In the genomic region with DNA sequence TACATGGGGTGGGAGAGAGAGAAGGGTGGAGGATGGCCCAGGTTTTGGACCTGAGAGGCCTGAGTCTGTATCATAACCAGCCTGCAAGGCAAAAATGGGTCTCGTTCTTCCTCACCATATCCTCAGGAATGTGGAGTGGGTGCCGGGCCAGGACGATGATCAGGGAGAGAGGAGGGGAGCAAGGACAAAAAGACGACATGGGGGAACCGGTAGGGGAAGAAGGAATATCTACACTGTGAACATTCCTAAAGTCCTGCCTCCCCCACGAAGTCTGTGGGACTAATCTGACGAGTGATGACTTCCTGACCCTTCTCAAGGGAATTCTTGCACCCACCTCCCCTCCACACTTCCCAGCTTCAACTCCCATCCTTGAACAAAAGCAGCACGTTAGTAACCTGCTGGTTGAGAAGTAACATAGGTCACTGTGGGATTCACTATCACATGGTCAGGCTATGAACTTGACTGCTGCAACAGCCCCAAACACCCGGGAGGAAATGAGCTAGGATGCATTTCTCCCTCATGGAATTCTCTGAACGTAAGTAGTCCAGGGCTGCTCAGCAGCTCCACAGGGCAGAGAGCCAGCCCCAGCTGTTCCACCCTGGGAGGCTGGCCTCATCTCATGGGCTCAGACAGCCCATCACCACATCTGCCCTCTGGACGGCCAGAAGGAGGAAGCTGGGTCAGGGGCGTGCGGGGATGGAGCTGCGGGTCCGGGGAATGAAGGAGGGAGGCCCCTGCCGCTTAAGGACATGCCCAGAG, we compare ENCODE assay signal across 16 cellular contexts. TPM values are rescaled to one million over a fixed set of nuclear protein-coding genes. Genes with fewer than 3 reads are reported as not detected.
DNase-seq lines count a peak whose midpoint lies in the region; ATAC-seq and TF ChIP-seq lines count a peak whose summit lies in the region.
"Had no signal": no experiment of that assay in that cellular context is flagged by ENCODE, and none has a peak within 500 bp of the region (broad histone marks: within the 10 kb centered on the region; RNA-seq: fewer than 3 reads in every experiment).

No MANE protein-coding gene starts in this region.

- DNase-seq in Right ventricle myocardium inferior (ENCODE audit: missing footprints) (no peak), cardiac septum (ENCODE audit: low spot score) (no peak), fibroblast of lung (ENCODE audit: low read depth in 2 of 2) (peak; percentile 72 to 87), lung (ENCODE audit: low spot score) (no peak), upper lobe of right lung (peak; percentile 60), transverse colon (no peak)
- no peak for DNase-seq in stimulated activated naive CD4-positive, alpha-beta T cell treated with Interleukin-2 at 50 U/mL for 16 hours (lab: John Stamatoyannopoulos, UW)
- DNase-seq: activated naive CD4-positive, alpha-beta T cell treated with anti-CD3 and anti-CD28 coated beads, Interleukin-2, amount 50 U/mL, for 16 hours; DMS153; KG1; NCI-H187 treated with DMSO at 0.1 percent for 48 hours; NCI-H82; SHP77 treated with DMSO at 0.1 percent for 48 hours had no signal

- no peaks in the 10 kb centered on the region for H3K79me2 ChIP-seq in fibroblast of lung (ENCODE audit: control insufficient read depth, insufficient read depth, low read length)

- H3K27me3 ChIP-seq in fibroblast of lung (ENCODE audit: control insufficient read depth, insufficient read depth, low read length) (no peaks in the 10 kb centered on the region), lung (ENCODE audit: control insufficient read depth, insufficient read depth) (no peaks in the 10 kb centered on the region), upper lobe of right lung (no peaks in the 10 kb centered on the region), transverse colon (no peaks in the 10 kb centered on the region)
- H3K27me3 ChIP-seq: tibial nerve had no signal

- H3K4me1 ChIP-seq in fibroblast of lung (ENCODE audit: control insufficient read depth, extremely low read depth, insufficient read depth, low read length) (peaks cover 9% of the 10 kb centered on the region), lung (ENCODE audit: control insufficient read depth in 2 of 2, insufficient read depth in 2 of 2, low read length in 2 of 2) (peaks cover 0 to 7% of the 10 kb centered on the region in 2 donors), upper lobe of right lung (peaks cover 7% of the 10 kb centered on the region), transverse colon (no peaks in the 10 kb centered on the region)

- TF ChIP-seq CTCF in fibroblast of lung (conservative IDR thresholded peaks at IDR 0.05 in 1 of 2, IDR thresholded peaks at IDR 0.05 in 1 of 2; ENCODE audit: low read depth in 1 of 2, low read length in 2 of 2), result no peak
- TF ChIP-seq CTCF in lung (IDR thresholded peaks at IDR 0.05; ENCODE audit: control extremely low read depth, extremely low read depth), result no peak
- TF ChIP-seq CTCF in upper lobe of right lung (IDR thresholded peaks at IDR 0.05), result no peak
- no peak for TF ChIP-seq CTCF in transverse colon (IDR thresholded peaks at IDR 0.05)

- H3K4me3 ChIP-seq in fibroblast of lung (replicated peaks in 1 of 4; ENCODE audit: control extremely low read depth in 1 of 4, insufficient read depth in 1 of 4, low read depth in 3 of 4, low read length in 4 of 4) (no peak overlapping the region), lung (no peak overlapping the region), upper lobe of right lung (no peak overlapping the region), transverse colon (no peak overlapping the region)
- H3K4me3 ChIP-seq: tibial nerve had no signal

- TF ChIP-seq EP300 in transverse colon (IDR thresholded peaks at IDR 0.05; ENCODE audit: low read depth), result no peak

- no peaks in the 10 kb centered on the region for H3K36me3 ChIP-seq in fibroblast of lung (ENCODE audit: control insufficient read depth, insufficient read depth, low read length)
- H3K36me3 ChIP-seq in lung (ENCODE audit: control insufficient read depth in 2 of 2, insufficient read depth in 2 of 2, low read length in 2 of 2), result no peaks in the 10 kb centered on the region
- H3K36me3 ChIP-seq in upper lobe of right lung, result no peaks in the 10 kb centered on the region
- no peaks in the 10 kb centered on the region for H3K36me3 ChIP-seq in transverse colon
- H3K36me3 ChIP-seq: tibial nerve had no signal

- H3K9ac ChIP-seq in fibroblast of lung (ENCODE audit: insufficient read depth, low read length), result no peak overlapping the region

- H3K9me3 ChIP-seq in fibroblast of lung (ENCODE audit: control insufficient read depth, insufficient read depth, low read depth, low read length) (no peaks in the 10 kb centered on the region), lung (ENCODE audit: control insufficient read depth in 2 of 2, insufficient read depth in 1 of 2, low read length in 1 of 2) (no peaks in the 10 kb centered on the region), upper lobe of right lung (no peaks in the 10 kb centered on the region), transverse colon (no peaks in the 10 kb centered on the region)
- H3K9me3 ChIP-seq: tibial nerve had no signal

- TF ChIP-seq POLR2A in transverse colon (IDR thresholded peaks at IDR 0.05), result no peak

- in situ Hi-C loops in transverse colon (cut with MboI; ENCODE audit: low pct_ligation_motif_present in 1 of 4, low pct_unique_long_range_greater_than_20kb in 1 of 4, low sequenced_read_pairs in 3 of 4), result no loop called here

- no peak overlapping the region for H3K4me2 ChIP-seq in fibroblast of lung (ENCODE audit: extremely low read depth, insufficient read depth, low read length)

- peak overlapping the region; percentile 57 for H2AFZ ChIP-seq in fibroblast of lung (ENCODE audit: low read length)

- intact Hi-C loops in Right ventricle myocardium inferior (cut with DNase I) (no loop called here), cardiac septum (cut with DNase I) (no loop called here), upper lobe of right lung (cut with DNase I) (no loop called here), transverse colon (cut with DNase I; ENCODE audit: low total_unique reads) (no loop called here)

- ATAC-seq in Right ventricle myocardium inferior (peak; percentile 59), lung (ENCODE audit: insufficient read depth, low FRiP score) (no peak), upper lobe of right lung (peak; percentile 43), GM18498 (IDR thresholded peaks at IDR 0.05; ENCODE audit: unreplicated experiment) (no peak)

- WGBS in lung, 2 donors, result 44 to 52% methylated on average over 16 of the region's 16 CpGs
- WGBS in transverse colon (ENCODE audit: low coverage in 1 of 2), 2 donors, result 10 to 57% methylated on average over 2 to 16 of the region's 16 CpGs

- H4K20me1 ChIP-seq in fibroblast of lung (ENCODE audit: control insufficient read depth, extremely low read depth, insufficient read depth, low read length), result no peaks in the 10 kb centered on the region

- H3K27ac ChIP-seq in fibroblast of lung (ENCODE audit: insufficient read depth, low read length) (peak overlapping the region; percentile 33), lung (ENCODE audit: low read depth in 1 of 2, low read length in 1 of 2) (peak overlapping the region; percentile 2 to 45), upper lobe of right lung (no peak overlapping the region), transverse colon (no peak overlapping the region)
- H3K27ac ChIP-seq: tibial nerve had no signal

RNA-seq across cellular contexts. Expression of gene VWF, which starts 36.8 kb away (rescaled TPM):
- total RNA-seq in Right ventricle myocardium inferior, result 244 TPM
- 350 TPM for total RNA-seq in cardiac septum
- total RNA-seq in fibroblast of lung, result 0.26 and 1.7 TPM in 2 replicates
- 0.15 and 0.21 TPM in 2 replicates for polyA plus RNA-seq in fibroblast of lung
- polyA plus RNA-seq in fibroblast of lung (2012), result 0.19 and 0.43 TPM in 2 replicates
- 1.2 and 2.6 TPM in 2 replicates for polyA minus RNA-seq in fibroblast of lung (ENCODE audit: low replicate concordance)
- total RNA-seq in lung, result 100 to 1,000 TPM; 272 to 285 TPM
- 100 to 1,000 TPM in 1 of 2 donors, 10 to 100 TPM in 1; 65.6 to 226 TPM for polyA plus RNA-seq in lung
- 729 TPM for total RNA-seq in upper lobe of right lung
- total RNA-seq in transverse colon, result 10 to 100 TPM; 31.3 to 71.2 (median 51.5) TPM
- polyA plus RNA-seq: neural cell had no signal

RNA-seq across cellular contexts. Expression of gene CD9, which starts 38.9 kb away (rescaled TPM):
- 46.9 TPM for total RNA-seq in Right ventricle myocardium inferior
- 70.2 TPM for total RNA-seq in cardiac septum
- total RNA-seq in fibroblast of lung, result 266 and 856 TPM in 2 replicates
- 520 and 1,081 TPM in 2 replicates for polyA plus RNA-seq in fibroblast of lung
- 290 and 636 TPM in 2 replicates for polyA plus RNA-seq in fibroblast of lung (2012)
- 150 and 262 TPM in 2 replicates for polyA minus RNA-seq in fibroblast of lung (ENCODE audit: low replicate concordance)
- 100 to 1,000 TPM; 240 to 406 TPM for total RNA-seq in lung
- polyA plus RNA-seq in lung, result 100 to 1,000 TPM; 352 to 425 TPM
- total RNA-seq in upper lobe of right lung, result 445 TPM
- total RNA-seq in transverse colon, result 100 to 1,000 TPM; 207 to 668 (median 481) TPM
- polyA plus RNA-seq: neural cell had no signal

Comparison
In these comparisons a context has a peak if more than half of its experiments do, and no peak if none do; other contexts are left out.
1. ATAC-seq: peak in Right ventricle myocardium inferior (single experiment) and upper lobe of right lung (single experiment); none in lung (single experiment) and GM18498 (single experiment).
2. DNase-seq: peak in fibroblast of lung (2 of 2) and upper lobe of right lung (single experiment); none in Right ventricle myocardium inferior (single experiment), cardiac septum (single experiment), lung (single experiment), stimulated activated naive CD4-positive, alpha-beta T cell treated with Interleukin-2 at 50 U/mL for 16 hours (single experiment) and transverse colon (single experiment).
3. H3K27ac ChIP-seq: peak in fibroblast of lung (single experiment) and lung (2 of 2); none in upper lobe of right lung (single experiment) and transverse colon (0 of 4).
4. RNA of gene VWF, which starts 36.8 kb away (total RNA-seq): 729 TPM in upper lobe of right lung (single experiment), 350 TPM in cardiac septum (single experiment), 272 to 285 TPM in lung, 244 TPM in Right ventricle myocardium inferior (single experiment) and 31.3 to 71.2 TPM in transverse colon; 0.26 to 1.7 TPM in fibroblast of lung; every median in the first group is over 10 times any median in the second.